In genomic region chr13:81986308-81986707, GRCh38 we compare ENCODE assay signal across 24 cellular contexts.
A peak's percentile ranks its signal among the peaks of the same experiment; 100 is the strongest.
DNase-seq lines count a peak whose midpoint lies in the region; ATAC-seq, FAIRE-seq and TF ChIP-seq lines count a peak whose summit lies in the region.
"Had no signal": no experiment of that assay in that cellular context is flagged by ENCODE, and none has a peak within 500 bp of the region (broad histone marks: within the 10 kb centered on the region; RNA-seq: fewer than 3 reads in every experiment).

No MANE protein-coding gene starts in this region.

- no peaks in the 10 kb centered on the region for H3K79me1 ChIP-seq in mesendoderm (ENCODE audit: low read length)

- no peak overlapping the region for H2AK5ac ChIP-seq in mesendoderm (ENCODE audit: low read length)

- intact Hi-C loops in posterior vena cava (cut with DNase I): no loop called here

- peak overlapping the region; percentile 42; the same call in 1 of the 2 replicates for H3K27ac ChIP-seq in HUES64 (ENCODE audit: low read depth, low read length)
- peak overlapping the region; percentile 97 for H3K27ac ChIP-seq in mesendoderm (ENCODE audit: low read depth, low read length)

- WGBS in HUES64: 17% methylated on average over 1 of the region's 1 CpG
- no CpG with 5 or more reads among the region's 1 CpG for WGBS in mesendoderm (ENCODE audit: extremely low coverage, insufficient coverage, low lambda C conversion rate)

- no peak for TF ChIP-seq CTCF in bronchial epithelial cell (IDR thresholded peaks at IDR 0.05; ENCODE audit: insufficient read depth, low read length, severe bottlenecking)

- H3K4ac ChIP-seq in mesendoderm (ENCODE audit: low read depth, low read length): no peak overlapping the region

- DNase-seq in bronchial epithelial cell (ENCODE audit: low read depth) (peak; percentile 13), mesendoderm (peak; percentile 89), posterior vena cava (ENCODE audit: low spot score) (no peak), foreskin melanocyte (no peak)
- DNase-seq: ACHN; C1 segment of cervical spinal cord; CD8-positive, alpha-beta T cell; MG63; NCI-H1092; NCI-H1436; NCI-H2029; NCI-H2227 treated with DMSO at 0.1 percent for 48 hours; NCI-H510A; NCI-H774; NK-92 treated with Interleukin-12 subunit alpha and Interleukin-12 subunit beta, amount 100 ng/mL, for 24 hours; Right ventricle myocardium superior had no signal

- H3K18ac ChIP-seq in mesendoderm (ENCODE audit: low read length): peak overlapping the region; percentile 99

- no peak for ATAC-seq in GM18907 (IDR thresholded peaks at IDR 0.05; ENCODE audit: unreplicated experiment)
- no peak for ATAC-seq in GM18858 (IDR thresholded peaks at IDR 0.05; ENCODE audit: unreplicated experiment)
- ATAC-seq: CD8-positive, alpha-beta T cell; HCT116; HepG2; K562 had no signal

- no peak overlapping the region for H2BK5ac ChIP-seq in mesendoderm (ENCODE audit: low read length)

- H3K4me1 ChIP-seq in HUES64 (ENCODE audit: insufficient read depth, low read length): peaks cover 53% of the 10 kb centered on the region
- H3K4me1 ChIP-seq in mesendoderm (ENCODE audit: control insufficient read depth, low read depth, low read length): peaks cover 3% of the 10 kb centered on the region

- H3K36me3 ChIP-seq in HUES64 (ENCODE audit: insufficient read depth, low read length): no peaks in the 10 kb centered on the region
- H3K36me3 ChIP-seq in bronchial epithelial cell (ENCODE audit: control insufficient read depth, insufficient read depth, low read length): no peaks in the 10 kb centered on the region
- no peaks in the 10 kb centered on the region for H3K36me3 ChIP-seq in mesendoderm (ENCODE audit: control insufficient read depth, insufficient read depth, low read length)
- H3K36me3 ChIP-seq: MG63 had no signal

- no peaks in the 10 kb centered on the region for H3K9me3 ChIP-seq in HUES64 (ENCODE audit: insufficient read depth, low read depth, low read length)
- H3K9me3 ChIP-seq: MG63 had no signal

- H3K79me2 ChIP-seq in mesendoderm (ENCODE audit: control insufficient read depth, insufficient read depth, low read length): no peaks in the 10 kb centered on the region

- no peak overlapping the region for H2BK15ac ChIP-seq in mesendoderm (replicated peaks; ENCODE audit: low read depth)

- H4K5ac ChIP-seq in mesendoderm (ENCODE audit: low read length): no peak overlapping the region

- H3K4me3 ChIP-seq in HUES64 (ENCODE audit: low read length): no peak overlapping the region
- no peak overlapping the region for H3K4me3 ChIP-seq in bronchial epithelial cell (ENCODE audit: low read depth, low read length)
- H3K4me3 ChIP-seq in mesendoderm (ENCODE audit: low read length): no peak overlapping the region
- H3K4me3 ChIP-seq: K562, MG63 had no signal

- H3K23ac ChIP-seq in mesendoderm (ENCODE audit: low read length): no peak overlapping the region

- no peak for FAIRE-seq in bronchial epithelial cell (lab: Jason Lieb, UNC)
- FAIRE-seq: GM12891, H1, HepG2, K562 had no signal

- no peak overlapping the region for H2BK120ac ChIP-seq in mesendoderm (ENCODE audit: low read depth, low read length)

- H3K9ac ChIP-seq in HUES64 (ENCODE audit: low read depth, low read length): no peak overlapping the region
- peak overlapping the region; percentile 20 for H3K9ac ChIP-seq in mesendoderm (ENCODE audit: low read length)

- H3K4me2 ChIP-seq in mesendoderm (ENCODE audit: low read length): no peak overlapping the region

- H4K8ac ChIP-seq in mesendoderm (ENCODE audit: low read depth, low read length): no peak overlapping the region

- H3K27me3 ChIP-seq in HUES64 (ENCODE audit: insufficient read depth, low read length) (peaks cover 11% of the 10 kb centered on the region), bronchial epithelial cell (ENCODE audit: control insufficient read depth, insufficient read depth, low read length) (no peaks in the 10 kb centered on the region), mesendoderm (ENCODE audit: insufficient read depth, low read length, poor library complexity) (no peaks in the 10 kb centered on the region)
- H3K27me3 ChIP-seq: MG63 had no signal

- H3K56ac ChIP-seq in mesendoderm (ENCODE audit: low read length): no peak overlapping the region

Comparison
In these comparisons a context has a peak if more than half of its experiments do, and no peak if none do; other contexts are left out.
1. DNase-seq: peak in bronchial epithelial cell (single experiment) and mesendoderm (single experiment); none in posterior vena cava (single experiment) and foreskin melanocyte (single experiment).